Comparison of ENCODE assay signal across 13 cellular contexts in the genomic region with DNA sequence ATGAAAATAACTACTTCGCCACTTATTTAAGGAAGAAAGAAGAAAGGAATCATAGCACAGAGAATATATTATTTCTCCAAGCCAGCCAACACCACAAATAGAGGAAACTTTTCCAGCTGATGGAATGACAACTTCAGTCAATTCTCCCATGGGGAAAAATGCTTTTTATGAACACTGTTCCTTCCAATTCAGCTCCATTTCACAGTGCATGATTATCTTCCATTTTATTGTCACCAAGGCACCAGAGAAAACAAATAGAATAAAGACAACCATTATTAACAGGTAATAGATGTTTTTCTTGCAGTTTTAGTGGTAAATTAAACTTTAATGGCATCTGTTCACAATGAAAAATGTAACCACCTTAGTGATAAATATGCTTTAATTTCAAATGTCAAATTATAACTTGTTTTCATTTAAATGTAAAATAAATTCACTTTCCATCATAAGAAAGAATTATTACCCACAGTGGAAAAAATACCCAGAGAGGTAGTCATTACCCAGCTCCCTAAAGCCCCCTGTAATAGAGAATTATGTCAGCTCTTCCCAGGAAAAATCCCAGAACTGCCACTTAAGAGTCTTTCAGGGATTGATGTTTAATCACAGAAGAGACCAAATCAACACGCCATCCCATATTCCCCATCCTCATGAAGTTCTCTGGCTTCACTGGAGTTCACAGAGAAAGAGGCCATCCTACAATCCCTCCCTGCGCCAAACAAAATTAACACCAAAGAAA.
"Had no signal": no experiment of that assay in that cellular context is flagged by ENCODE, and none has a peak within 500 bp of the region (broad histone marks: within the 10 kb centered on the region; RNA-seq: fewer than 3 reads in every experiment).

No MANE protein-coding gene starts in this region.

- ATAC-seq: effector memory CD8-positive, alpha-beta T cell; esophagus mucosa; foreskin keratinocyte; gastrocnemius medialis; gastroesophageal sphincter; heart left ventricle; heart right ventricle had no signal

- H3K36me3 ChIP-seq: colonic mucosa, esophagus muscularis mucosa, esophagus squamous epithelium, gastrocnemius medialis, gastroesophageal sphincter, heart left ventricle, heart right ventricle had no signal

- H3K4me3 ChIP-seq: colonic mucosa, coronary artery, dorsolateral prefrontal cortex, esophagus muscularis mucosa, esophagus squamous epithelium, gastrocnemius medialis, gastroesophageal sphincter, heart left ventricle, heart right ventricle had no signal

- H3K9me3 ChIP-seq: colonic mucosa, gastrocnemius medialis had no signal

- H3K27me3 ChIP-seq: colonic mucosa, esophagus muscularis mucosa, esophagus squamous epithelium, foreskin keratinocyte, gastrocnemius medialis, gastroesophageal sphincter had no signal

- H3K27ac ChIP-seq: colonic mucosa, coronary artery, dorsolateral prefrontal cortex, epithelial cell of prostate, esophagus muscularis mucosa, esophagus squamous epithelium, foreskin keratinocyte, gastrocnemius medialis, gastroesophageal sphincter, heart left ventricle, heart right ventricle had no signal
